Comparison of ENCODE assay signal across 8 cellular contexts in the genomic region with DNA sequence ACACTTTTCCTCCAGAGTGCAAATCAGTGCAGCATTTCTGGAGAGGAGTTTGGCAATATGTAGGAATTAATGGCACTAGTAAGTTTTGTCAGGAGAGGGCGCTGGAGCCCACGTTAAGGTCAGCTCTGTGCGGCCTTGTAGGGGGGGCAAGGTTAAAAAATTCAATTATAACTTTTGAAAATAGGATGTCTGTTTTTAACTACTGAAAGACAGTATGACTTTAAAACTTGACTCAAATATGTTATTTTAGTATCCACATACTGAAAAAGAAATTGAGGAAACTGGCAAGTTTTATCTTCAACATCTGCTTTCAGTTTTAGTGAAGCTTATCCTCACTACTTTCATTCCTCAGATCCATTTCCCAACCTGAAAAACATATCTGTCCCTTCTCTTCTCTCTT.
DNase-seq lines count a peak whose midpoint lies in the region; ATAC-seq, FAIRE-seq and TF ChIP-seq lines count a peak whose summit lies in the region.

No MANE protein-coding gene starts in this region.

- no peaks in the 10 kb centered on the region for H4K20me1 ChIP-seq in DOHH2 (ENCODE audit: control insufficient read depth, insufficient read depth, low read depth, low read length)

- H3K27ac ChIP-seq in DOHH2 (ENCODE audit: low read depth, low read length), result no peak overlapping the region

- H3K79me2 ChIP-seq in DOHH2 (ENCODE audit: control insufficient read depth, low read length), result no peaks in the 10 kb centered on the region

- H3K9me3 ChIP-seq in DOHH2 (ENCODE audit: control insufficient read depth, insufficient read depth, low read length), result no peaks in the 10 kb centered on the region

- no peaks in the 10 kb centered on the region for H3F3A ChIP-seq in DOHH2 (ENCODE audit: control insufficient read depth, insufficient read depth)

- DNase-seq in GM19239 (ENCODE audit: insufficient read length, low spot score) (peak; percentile 10), T follicular helper cell (ENCODE audit: low read depth) (peak; percentile 11), nephron progenitor cell (peak; percentile 30), inferior parietal cortex (ENCODE audit: extremely low spot score) (no peak), cortex of kidney (lab: John Stamatoyannopoulos, UW) (no peak)

- peaks cover 7% of the 10 kb centered on the region for H3K9me3 Mint-ChIP-seq in nephron progenitor cell

- peak; percentile 82 for ATAC-seq in HG03196 (IDR thresholded peaks at IDR 0.05; ENCODE audit: unreplicated experiment)

- no peaks in the 10 kb centered on the region for H3K27me3 ChIP-seq in DOHH2 (ENCODE audit: control insufficient read depth, low read length)

- H3K9me2 ChIP-seq in DOHH2 (replicated peaks; ENCODE audit: control insufficient read depth, low read length), result no peaks in the 10 kb centered on the region

- FAIRE-seq in GM19239 (lab: Jason Lieb, UNC) (peak; percentile 95), endometrium (lab: Jason Lieb, UNC) (peak; percentile 92)

- no peaks in the 10 kb centered on the region for H3K4me1 Mint-ChIP-seq in nephron progenitor cell

- H3K27me3 Mint-ChIP-seq in nephron progenitor cell (ENCODE audit: low read depth, poor library complexity), result peaks cover 3% of the 10 kb centered on the region

- H3K4me3 ChIP-seq in DOHH2 (ENCODE audit: low read length), result no peak overlapping the region

- no peaks in the 10 kb centered on the region for H3K4me1 ChIP-seq in DOHH2 (ENCODE audit: control insufficient read depth, low read length)

- H3K36me3 Mint-ChIP-seq in nephron progenitor cell (ENCODE audit: low read depth), result peaks cover 48% of the 10 kb centered on the region

- peak; percentile 78 for TF ChIP-seq CTCF in DOHH2 (IDR thresholded peaks at IDR 0.05; ENCODE audit: low read depth, low read length, poor library complexity, severe bottlenecking)
- peak; percentile 50 for TF ChIP-seq CTCF in nephron progenitor cell (IDR thresholded peaks at IDR 0.05)

- no peak overlapping the region for H3K4me2 ChIP-seq in DOHH2 (ENCODE audit: low read length)

- H3K36me3 ChIP-seq in DOHH2 (ENCODE audit: control insufficient read depth, low read length), result no peaks in the 10 kb centered on the region

- no peak overlapping the region for H3K27ac Mint-ChIP-seq in nephron progenitor cell

- no peak overlapping the region for H3K4me3 Mint-ChIP-seq in nephron progenitor cell

Comparison
In these comparisons a context has a peak if more than half of its experiments do, and no peak if none do; other contexts are left out.
1. DNase-seq: peak in GM19239 (single experiment), T follicular helper cell (single experiment) and nephron progenitor cell (single experiment); none in inferior parietal cortex (single experiment) and cortex of kidney (single experiment).